ENCODE assay signal across 17 cellular contexts in the genomic region with DNA sequence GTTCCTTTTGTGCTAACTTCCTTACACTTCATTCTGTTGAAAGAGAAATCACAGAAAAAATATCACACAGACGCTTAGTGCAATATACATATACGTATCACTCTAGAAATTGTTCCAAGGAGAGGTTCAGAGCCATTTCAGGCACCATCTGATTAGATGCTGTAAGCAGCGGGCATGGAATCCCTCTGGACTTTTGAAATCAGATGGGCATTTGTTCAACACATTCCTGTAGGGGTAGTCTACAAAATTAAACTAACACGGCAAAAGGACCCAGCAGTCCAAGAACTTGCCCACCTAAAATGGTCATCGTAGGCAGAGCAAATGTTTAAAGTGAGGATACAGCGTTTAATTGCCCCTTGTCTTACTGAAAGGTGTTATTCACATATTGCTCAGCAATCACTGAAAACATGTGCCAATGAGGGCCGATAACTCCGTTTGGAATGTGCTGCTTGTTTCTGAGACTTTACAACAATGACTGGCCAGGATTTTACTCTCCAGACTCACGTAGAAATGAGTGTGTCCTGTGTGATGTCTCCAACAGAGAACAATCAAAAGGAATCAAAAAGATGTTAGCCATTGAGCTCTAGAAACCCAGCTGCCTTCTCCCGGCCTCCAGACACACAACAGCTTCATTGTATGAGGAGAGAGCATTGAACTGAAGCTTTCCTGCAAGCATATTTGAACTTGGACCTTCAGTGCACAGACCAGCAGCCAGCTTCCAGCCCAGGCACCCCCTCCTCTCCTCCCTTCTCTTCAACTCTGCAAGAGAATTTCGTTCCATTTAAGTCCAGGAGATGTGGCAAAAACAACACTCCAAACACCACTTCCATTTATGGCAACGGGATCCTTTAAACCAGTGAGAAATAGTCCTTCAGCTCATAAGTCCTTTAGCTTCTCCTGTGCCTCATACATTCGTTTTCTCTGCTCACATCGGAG.
A peak's percentile ranks its signal among the peaks of the same experiment; 100 is the strongest.
DNase-seq lines count a peak whose midpoint lies in the region; ATAC-seq and TF ChIP-seq lines count a peak whose summit lies in the region.
"Had no signal": no experiment of that assay in that cellular context is flagged by ENCODE, and none has a peak within 500 bp of the region (broad histone marks: within the 10 kb centered on the region; RNA-seq: fewer than 3 reads in every experiment).

No MANE protein-coding gene starts in this region.

- H3K4me3 Mint-ChIP-seq in nephron = no peak overlapping the region
- H3K4me3 Mint-ChIP-seq: memory B cell; stimulated activated naive B cell treated with anti-CD40 and anti-IgM and Interleukin-4, amounts not matched to agents 10 μg/mL and 1 μg/mL and 100 μg/mL, for 72 hours had no signal

- H3K9me3 Mint-ChIP-seq in nephron = peaks cover 6% of the 10 kb centered on the region

- peak overlapping the region; percentile 68 to 74 (median 70) for H3K27ac Mint-ChIP-seq in nephron
- H3K27ac Mint-ChIP-seq: memory B cell; stimulated activated naive B cell treated with anti-CD40 and anti-IgM and Interleukin-4, amounts not matched to agents 10 μg/mL and 1 μg/mL and 100 μg/mL, for 72 hours had no signal

- no peak for TF ChIP-seq CTCF in fibroblast of pulmonary artery (IDR thresholded peaks at IDR 0.05; ENCODE audit: low read length, missing control alignments)
- no peak for TF ChIP-seq CTCF in nephron (IDR thresholded peaks at IDR 0.05; ENCODE audit: unreplicated experiment in 3 of 3)

- peak; percentile 13 for DNase-seq in fibroblast of pulmonary artery (ENCODE audit: low read depth)
- DNase-seq in superior temporal gyrus (ENCODE audit: extremely low spot score) = peak; percentile 76
- DNase-seq in NCI-H2171 treated with DMSO at 0.1 percent for 48 hours (lab: John Stamatoyannopoulos, UW) = no peak
- DNase-seq: activated effector memory CD4-positive, alpha-beta T cell treated with Interleukin-2 at 50 U/mL for 16 hours; brain microvascular endothelial cell; DMS79; Kasumi-1; NCI-H2029; NCI-H774; stimulated activated CD4-positive, alpha-beta T cell treated with anti-CD3 and anti-CD28 coated beads, Interleukin-4, amount 100 ng/mL, for 4 hours; stimulated activated naive B cell treated with anti-CD40 and anti-IgM and Interleukin-4, amounts not matched to agents 10 μg/mL and 1 μg/mL and 100 μg/mL, for 72 hours had no signal

- ATAC-seq in SK-N-SH treated with all-trans-retinoic acid at 6 μM for 48 hours = peak; percentile 77
- no peak for ATAC-seq in HG03025 (IDR thresholded peaks at IDR 0.05; ENCODE audit: low FRiP score, unreplicated experiment)
- ATAC-seq in GM18520 (IDR thresholded peaks at IDR 0.05; ENCODE audit: unreplicated experiment) = no peak
- no peak for ATAC-seq in HG02840 (IDR thresholded peaks at IDR 0.05; ENCODE audit: low FRiP score, unreplicated experiment)
- ATAC-seq: stimulated activated naive B cell treated with anti-CD40 and anti-IgM and Interleukin-4, amounts not matched to agents 10 μg/mL and 1 μg/mL and 100 μg/mL, for 72 hours had no signal

- H3K27me3 Mint-ChIP-seq in nephron (ENCODE audit: low read depth) = no peaks in the 10 kb centered on the region
- H3K27me3 Mint-ChIP-seq: stimulated activated naive B cell treated with anti-CD40 and anti-IgM and Interleukin-4, amounts not matched to agents 10 μg/mL and 1 μg/mL and 100 μg/mL, for 72 hours had no signal

- H3K4me1 Mint-ChIP-seq in nephron = peaks cover 6% of the 10 kb centered on the region
- H3K4me1 Mint-ChIP-seq: memory B cell had no signal

- H3K36me3 Mint-ChIP-seq in nephron (ENCODE audit: low read depth) = no peaks in the 10 kb centered on the region

- no peak overlapping the region for H3K4me3 ChIP-seq in fibroblast of pulmonary artery (replicated peaks; ENCODE audit: low read depth, low read length)

TF ChIP-seq in SK-N-SH treated with all-trans-retinoic acid at 6 μM for 48 hours, 23 proteins besides CTCF, POLR2A, EP300 and RAD21:
- TF ChIP-seq OSR1 (CRISPR knock-in tag; IDR thresholded peaks at IDR 0.05) = no peak
- TF ChIP-seq ZC3H10 (CRISPR knock-in tag; IDR thresholded peaks at IDR 0.05) = no peak
- 0 out of 2 replicates have a peak, but pooled peaks have one; percentile 1 for TF ChIP-seq ISL1 (CRISPR knock-in tag; IDR thresholded peaks at IDR 0.05)
- TF ChIP-seq GLIS3 (CRISPR knock-in tag; IDR thresholded peaks at IDR 0.05) = no peak
